In the genomic region with DNA sequence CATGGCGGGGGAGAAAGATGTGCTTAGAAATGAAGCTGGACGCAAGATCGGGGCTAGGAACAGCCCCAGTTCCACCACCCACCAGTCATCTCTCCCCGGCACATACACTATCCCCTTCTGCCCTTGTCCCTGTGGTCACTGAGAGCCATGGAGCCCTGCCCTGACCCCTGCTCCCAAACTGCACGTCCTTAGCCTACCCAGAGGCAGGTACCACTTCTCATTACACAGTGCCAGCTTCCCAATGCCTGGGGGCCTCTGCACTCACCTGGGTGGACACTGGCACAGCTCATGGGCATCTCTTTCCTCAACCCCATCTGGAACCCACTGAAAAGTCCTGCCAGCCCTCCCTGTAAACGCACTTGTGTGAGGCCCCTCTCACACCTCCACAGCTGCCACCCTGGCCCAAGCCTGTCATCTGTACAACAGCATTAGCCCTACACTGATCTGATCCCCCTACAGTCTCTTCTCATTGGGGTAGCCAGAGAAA, we compare ENCODE assay signal across 15 cellular contexts.
DNase-seq lines count a peak whose midpoint lies in the region; ATAC-seq, FAIRE-seq and TF ChIP-seq lines count a peak whose summit lies in the region.
"Had no signal": no experiment of that assay in that cellular context is flagged by ENCODE, and none has a peak within 500 bp of the region (broad histone marks: within the 10 kb centered on the region; RNA-seq: fewer than 3 reads in every experiment).

No MANE protein-coding gene starts in this region.

- no peak overlapping the region for H3K4me2 ChIP-seq in HepG2 (ENCODE audit: low read depth, low read length)

- TF ChIP-seq CTCF in right lobe of liver (IDR thresholded peaks at IDR 0.05) (no peak), HepG2 (CRISPR knock-in tag; IDR thresholded peaks at IDR 0.05) (no peak), neural crest cell (conservative IDR thresholded peaks at IDR 0.05) (no peak)

- no peaks in the 10 kb centered on the region for H3K36me3 ChIP-seq in right lobe of liver
- no peaks in the 10 kb centered on the region for H3K36me3 ChIP-seq in HepG2 (replicated peaks in 1 of 2; ENCODE audit: control insufficient read depth in 1 of 2, insufficient read depth in 2 of 2, low read length in 2 of 2)
- no peaks in the 10 kb centered on the region for H3K36me3 ChIP-seq in ectodermal cell (ENCODE audit: control insufficient read depth, insufficient read depth, low read length)
- H3K36me3 ChIP-seq in CD4-positive, alpha-beta memory T cell (ENCODE audit: insufficient read depth, low read length) = no peaks in the 10 kb centered on the region
- H3K36me3 ChIP-seq: HAP-1 had no signal

- DNase-seq in right lobe of liver (peak in 2 of 3 donors; percentile 21 to 27), HepG2 (ENCODE audit: low spot score) (no peak), neural crest cell (ENCODE audit: low read depth, low spot score) (no peak), ureter (ENCODE audit: low spot score) (peak; percentile 24)
- DNase-seq in stimulated activated CD8-positive, alpha-beta memory T cell treated with anti-CD3 and anti-CD28 coated beads, Interleukin-4, amount 100 ng/mL, for 48 hours = no peak
- DNase-seq in CD4-positive, alpha-beta memory T cell = no peak
- DNase-seq: Karpas-422; NCI-H1105 treated with DMSO at 0.1 percent for 48 hours; NCI-H1930; NK-92 treated with Interleukin-12 subunit alpha and Interleukin-12 subunit beta, amount 100 ng/mL, for 24 hours; OCI-M1; RPMI8226 had no signal

- no TSS peak for BruUV-seq in HepG2 (replicated peaks; lab: Mats Ljungman, UMichigan)

- in situ Hi-C loops in HepG2 (cut with HindIII; ENCODE audit: extremely low pct_ligation_motif_present, low pct_unique_long_range_greater_than_20kb) = no loop called here

- H3K79me2 ChIP-seq in HepG2 (ENCODE audit: insufficient read depth, low read length) = no peaks in the 10 kb centered on the region

- no peaks in the 10 kb centered on the region for H3K36me3 Mint-ChIP-seq in neural crest cell (ENCODE audit: low read depth)
- no peaks in the 10 kb centered on the region for H3K36me3 Mint-ChIP-seq in CD4-positive, alpha-beta memory T cell

- H3K27me3 ChIP-seq in right lobe of liver = no peaks in the 10 kb centered on the region
- peaks cover 7 to 62% of the 10 kb centered on the region in 2 experiments for H3K27me3 ChIP-seq in HepG2 (ENCODE audit: control insufficient read depth in 1 of 2, insufficient read depth in 2 of 2, low read length in 2 of 2)
- no peaks in the 10 kb centered on the region for H3K27me3 ChIP-seq in ectodermal cell (ENCODE audit: control insufficient read depth, insufficient read depth, low read length, poor library complexity, severe bottlenecking)
- peaks cover 3% of the 10 kb centered on the region for H3K27me3 ChIP-seq in CD4-positive, alpha-beta memory T cell (ENCODE audit: insufficient read depth, low read length)

- H3K27ac ChIP-seq in right lobe of liver = no peak overlapping the region
- H3K27ac ChIP-seq in HepG2 (ENCODE audit: extremely low read length, insufficient read depth, low read length) = no peak overlapping the region
- peak overlapping the region; percentile 86 for H3K27ac ChIP-seq in ectodermal cell (ENCODE audit: insufficient read depth, low read depth, low read length, poor library complexity, severe bottlenecking)
- no peak overlapping the region for H3K27ac ChIP-seq in CD4-positive, alpha-beta memory T cell (ENCODE audit: low read depth, low read length)

- H3K4me3 ChIP-seq in right lobe of liver (no peak overlapping the region), HepG2 (replicated peaks in 1 of 3; ENCODE audit: insufficient read depth in 1 of 3, low read depth in 2 of 3, low read length in 3 of 3) (no peak overlapping the region), ectodermal cell (ENCODE audit: insufficient read depth, low read depth, low read length) (no peak overlapping the region)
- no peak overlapping the region for H3K4me3 ChIP-seq in CD4-positive, alpha-beta memory T cell (ENCODE audit: low read length in 2 of 2)
- H3K4me3 ChIP-seq: HAP-1 had no signal

- peak overlapping the region; percentile 97 for H3K27ac Mint-ChIP-seq in neural crest cell (ENCODE audit: unreplicated experiment)
- H3K27ac Mint-ChIP-seq in CD4-positive, alpha-beta memory T cell = no peak overlapping the region

- no peak for FAIRE-seq in HepG2 (lab: Jason Lieb, UNC)

- H3K9me3 ChIP-seq in right lobe of liver (no peaks in the 10 kb centered on the region), HepG2 (ENCODE audit: low read length) (no peaks in the 10 kb centered on the region), ectodermal cell (ENCODE audit: control insufficient read depth, low read length) (no peaks in the 10 kb centered on the region)
- no peaks in the 10 kb centered on the region for H3K9me3 ChIP-seq in CD4-positive, alpha-beta memory T cell (ENCODE audit: control insufficient read depth in 1 of 2, low read length in 2 of 2)
- H3K9me3 ChIP-seq: HAP-1 had no signal

- intact Hi-C loops in right lobe of liver (cut with DNase I) (no loop called here), HepG2 (cut with micrococcal nuclease; ENCODE audit: unreplicated experiment) (no loop called here)
- intact Hi-C loops in CD4-positive, alpha-beta memory T cell (cut with micrococcal nuclease) = no loop called here

- CTCF ChIA-PET in HepG2 (lab: Yijun Ruan, JAX; ENCODE audit: low intra/inter-chr PET ratio, low total read pairs) = no interaction called here
- CTCF ChIA-PET in CD4-positive, alpha-beta memory T cell (lab: Charles Lee; ENCODE audit: partially characterized antibody) = no interaction called here

- ATAC-seq in right lobe of liver (no peak), HepG2 (no peak), GM19351 (IDR thresholded peaks at IDR 0.05; ENCODE audit: unreplicated experiment) (no peak)

- no peak for TF ChIP-seq RAD21 in HepG2 (CRISPR knock-in tag; IDR thresholded peaks at IDR 0.05)

- TF ChIP-seq EP300 in HepG2 (IDR thresholded peaks at IDR 0.05; ENCODE audit: low read depth in 2 of 2, low read length in 2 of 2) (no peak), HepG2 (CRISPR knock-in tag; IDR thresholded peaks at IDR 0.05; ENCODE audit: borderline replicate concordance) (no peak)

- H3K4me3 Mint-ChIP-seq in neural crest cell = peak overlapping the region; percentile 70
- H3K4me3 Mint-ChIP-seq in CD4-positive, alpha-beta memory T cell = no peak overlapping the region

- H4K20me1 ChIP-seq in HepG2 (ENCODE audit: insufficient read depth, low read length) = no peaks in the 10 kb centered on the region

- H3K9me3 Mint-ChIP-seq in neural crest cell = no peaks in the 10 kb centered on the region
- H3K9me3 Mint-ChIP-seq in CD4-positive, alpha-beta memory T cell = no peaks in the 10 kb centered on the region

- 56% methylated on average over 2 of the region's 6 CpGs for WGBS in right lobe of liver (ENCODE audit: insufficient coverage, low coverage, low lambda C conversion rate, missing lambda C conversion rate)
- 18% methylated on average over 5 of the region's 6 CpGs for WGBS in HepG2 (ENCODE audit: low lambda C conversion rate)
- 52 to 74% methylated on average over 6 of the region's 6 CpGs for WGBS in ectodermal cell, 2 experiments

- TF ChIP-seq POLR2A in right lobe of liver (IDR thresholded peaks at IDR 0.05) (no peak), HepG2 (IDR thresholded peaks at IDR 0.05; ENCODE audit: insufficient read depth in 1 of 2, low read depth in 2 of 2, low read length in 2 of 2) (no peak)

- H3K27me3 Mint-ChIP-seq in neural crest cell (ENCODE audit: low read depth) = peaks cover 3% of the 10 kb centered on the region
- peaks cover 24 to 38% of the 10 kb centered on the region in 2 donors for H3K27me3 Mint-ChIP-seq in CD4-positive, alpha-beta memory T cell

- H3K9ac ChIP-seq in HepG2 (ENCODE audit: insufficient read depth, low read depth, low read length) = no peak overlapping the region

- H2AFZ ChIP-seq in HepG2 (ENCODE audit: low read length) = no peak overlapping the region

- H3K4me1 Mint-ChIP-seq in neural crest cell = peaks cover 60% of the 10 kb centered on the region
- H3K4me1 Mint-ChIP-seq in CD4-positive, alpha-beta memory T cell = no peaks in the 10 kb centered on the region

- POLR2A ChIA-PET in HepG2 (lab: Yijun Ruan, JAX) = no interaction called here
- POLR2A ChIA-PET in CD4-positive, alpha-beta memory T cell (lab: Charles Lee; ENCODE audit: partially characterized antibody) = no interaction called here

- H3K4me1 ChIP-seq in right lobe of liver = no peaks in the 10 kb centered on the region
- no peaks in the 10 kb centered on the region for H3K4me1 ChIP-seq in HepG2 (ENCODE audit: insufficient read depth, low read length)
- peaks cover 58% of the 10 kb centered on the region for H3K4me1 ChIP-seq in ectodermal cell (ENCODE audit: control insufficient read depth, insufficient read depth, low read length)
- no peaks in the 10 kb centered on the region for H3K4me1 ChIP-seq in CD4-positive, alpha-beta memory T cell (ENCODE audit: insufficient read depth, low read length)

TF ChIP-seq in HepG2, 621 proteins besides CTCF, POLR2A, EP300 and RAD21 (continues in another document):
- no peak for TF ChIP-seq NR2F1 (CRISPR knock-in tag; IDR thresholded peaks at IDR 0.05)
- no peak for TF ChIP-seq NFYC (CRISPR knock-in tag; IDR thresholded peaks at IDR 0.05)
- no peak for TF ChIP-seq ATAD3A (CRISPR knock-in tag; IDR thresholded peaks at IDR 0.05)
- no peak for TF ChIP-seq ELF1 (CRISPR knock-in tag; IDR thresholded peaks at IDR 0.05)
- TF ChIP-seq, protein P1, sequence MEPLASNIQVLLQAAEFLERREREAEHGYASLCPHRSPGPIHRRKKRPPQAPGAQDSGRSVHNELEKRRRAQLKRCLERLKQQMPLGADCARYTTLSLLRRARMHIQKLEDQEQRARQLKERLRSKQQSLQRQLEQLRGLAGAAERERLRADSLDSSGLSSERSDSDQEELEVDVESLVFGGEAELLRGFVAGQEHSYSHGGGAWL (CRISPR knock-in tag; IDR thresholded peaks at IDR 0.05) = no peak
- TF ChIP-seq SMYD3 (CRISPR knock-in tag; IDR thresholded peaks at IDR 0.05) = no peak
- TF ChIP-seq HDAC2 (CRISPR knock-in tag; IDR thresholded peaks at IDR 0.05) = no peak
- no peak for TF ChIP-seq MYC (CRISPR knock-in tag; IDR thresholded peaks at IDR 0.05; ENCODE audit: borderline replicate concordance)
- TF ChIP-seq SKI (IDR thresholded peaks at IDR 0.05; ENCODE audit: partially characterized antibody) = no peak
- TF ChIP-seq ZNF546 (CRISPR knock-in tag; conservative IDR thresholded peaks at IDR 0.05) = no peak
- TF ChIP-seq SP5 (CRISPR knock-in tag; IDR thresholded peaks at IDR 0.05; ENCODE audit: borderline replicate concordance, low read depth) = no peak
- no peak for TF ChIP-seq MZF1 (CRISPR knock-in tag; IDR thresholded peaks at IDR 0.05; ENCODE audit: borderline replicate concordance)

Comparison
In these comparisons a context has a peak if more than half of its experiments do, and no peak if none do; other contexts are left out.
1. DNase-seq: peak in right lobe of liver (2 of 3) and ureter (single experiment); none in HepG2 (single experiment), neural crest cell (single experiment), stimulated activated CD8-positive, alpha-beta memory T cell treated with anti-CD3 and anti-CD28 coated beads, Interleukin-4, amount 100 ng/mL, for 48 hours (single experiment) and CD4-positive, alpha-beta memory T cell (0 of 5).